Comparison of ENCODE assay signal across 19 cellular contexts in genomic region chrX:129845616-129846190, GRCh38. TPM values are rescaled to one million over a fixed set of nuclear protein-coding genes. Genes with fewer than 3 reads are reported as not detected.
A peak's percentile ranks its signal among the peaks of the same experiment; 100 is the strongest.
DNase-seq lines count a peak whose midpoint lies in the region; ATAC-seq, FAIRE-seq and TF ChIP-seq lines count a peak whose summit lies in the region.
"Had no signal": no experiment of that assay in that cellular context is flagged by ENCODE, and none has a peak within 500 bp of the region (broad histone marks: within the 10 kb centered on the region; RNA-seq: fewer than 3 reads in every experiment).

No MANE protein-coding gene starts in this region.

- H3K4me1 ChIP-seq in A549 (peaks cover 13% of the 10 kb centered on the region; the same call in 2 of the 3 replicates), K562 (replicated peaks in 1 of 2; ENCODE audit: control insufficient read depth in 2 of 2, insufficient read depth in 2 of 2, low read length in 2 of 2) (peaks cover 4 to 8% of the 10 kb centered on the region in 2 experiments; a peak in 4 of 5 replicates), SK-N-SH (ENCODE audit: control insufficient read depth in 1 of 2, insufficient read depth in 2 of 2, low read depth in 1 of 2, low read length in 1 of 2) (peaks cover 0 to under 1% of the 10 kb centered on the region in 2 experiments; a peak in 2 of 4 replicates), suprapubic skin (peaks cover 7% of the 10 kb centered on the region)
- H3K4me1 ChIP-seq: SJSA1 had no signal

- TF ChIP-seq RAD21 in A549 (conservative IDR thresholded peaks at IDR 0.05 in 1 of 2, IDR thresholded peaks at IDR 0.05 in 1 of 2) (no peak), K562 (CRISPR knock-in tag; conservative IDR thresholded peaks at IDR 0.05 in 1 of 2, IDR thresholded peaks at IDR 0.05 in 1 of 2) (no peak), SK-N-SH (IDR thresholded peaks at IDR 0.05; ENCODE audit: low read length) (no peak)

- H3K9me3 ChIP-seq in A549 (no peaks in the 10 kb centered on the region), K562 (replicated peaks; ENCODE audit: control insufficient read depth, insufficient read depth, low read depth, low read length) (no peaks in the 10 kb centered on the region), SK-N-SH (no peaks in the 10 kb centered on the region), suprapubic skin (no peaks in the 10 kb centered on the region)
- H3K9me3 ChIP-seq: SJSA1 had no signal

- TF ChIP-seq EP300 in A549 (IDR thresholded peaks at IDR 0.05) (no peak), K562 (IDR thresholded peaks at IDR 0.05; ENCODE audit: low read length) (no peak), SK-N-SH (IDR thresholded peaks at IDR 0.05; ENCODE audit: borderline replicate concordance in 1 of 2, low read depth in 1 of 2, low read length in 1 of 2) (no peak), suprapubic skin (IDR thresholded peaks at IDR 0.05) (no peak)

- POLR2A ChIA-PET in A549 (lab: Yijun Ruan, JAX), result interaction anchor here (0.6 kb wide), 1 partner anchor 60 kb away, joined by 3 read pairs; the partner anchor contains the start of gene UTP14A
- POLR2A ChIA-PET in K562 (lab: Yijun Ruan, JAX), result interaction anchor here (0.5 to 1.2 kb wide), 2 partner anchors 15 to 104 kb away, joined by 3 read pairs; no protein-coding TSS in a partner anchor
- POLR2A ChIA-PET in SK-N-SH (lab: Yijun Ruan, JAX), result no interaction called here

- H3K4me2 ChIP-seq in A549 (peak overlapping the region; percentile 32; the same call in 1 of the 3 replicates), K562 (ENCODE audit: insufficient read depth, low read length) (no peak overlapping the region), SK-N-SH (no peak overlapping the region)

- no peak overlapping the region for H2AFZ ChIP-seq in K562 (ENCODE audit: low read depth, low read length)
- no peak overlapping the region for H2AFZ ChIP-seq in SK-N-SH (ENCODE audit: low read depth)

- CTCF ChIA-PET in A549 (lab: Yijun Ruan, JAX) (interaction anchor here (1.1 to 2.5 kb wide), 2 partner anchors 12 to 22 kb away, joined by 4 to 7 read pairs; no protein-coding TSS in a partner anchor), K562 (lab: Yijun Ruan, JAX; ENCODE audit: low intra/inter-chr PET ratio) (no interaction called here), SK-N-SH (lab: Yijun Ruan, JAX) (interaction anchor here (1.0 kb wide), 1 partner anchor 22 kb away, joined by 3 read pairs; no protein-coding TSS in a partner anchor)

- in situ Hi-C loops in K562 (cut with MboI), result no loop called here

- peaks cover 6% of the 10 kb centered on the region for H3K9me3 Mint-ChIP-seq in neural crest cell
- no peaks in the 10 kb centered on the region for H3K9me3 Mint-ChIP-seq in chondrocyte (ENCODE audit: low read depth)
- H3K9me3 Mint-ChIP-seq: CD4-positive, alpha-beta memory T cell had no signal

- H3K27me3 ChIP-seq in K562 (ENCODE audit: control insufficient read depth in 2 of 2, insufficient read depth in 2 of 2, low read length in 2 of 2), result peaks cover 3 to 12% of the 10 kb centered on the region in 2 experiments; a peak in 3 of 5 replicates
- H3K27me3 ChIP-seq in SK-N-SH (ENCODE audit: insufficient read depth), result peaks cover 33% of the 10 kb centered on the region; the same call in 1 of the 2 replicates
- H3K27me3 ChIP-seq in suprapubic skin, result no peaks in the 10 kb centered on the region
- H3K27me3 ChIP-seq: SJSA1 had no signal

- H3K36me3 ChIP-seq in K562 (ENCODE audit: control insufficient read depth, insufficient read depth, low read length), result peaks cover 12% of the 10 kb centered on the region; the same call in 2 of the 3 replicates
- H3K36me3 ChIP-seq in SK-N-SH (replicated peaks in 1 of 2; ENCODE audit: control insufficient read depth in 1 of 2, insufficient read depth in 2 of 2, low read length in 1 of 2), result no peaks in the 10 kb centered on the region
- H3K36me3 ChIP-seq in suprapubic skin, result no peaks in the 10 kb centered on the region

- H3K4me3 ChIP-seq in A549 (no peak overlapping the region), K562 (no peak overlapping the region), SK-N-SH (ENCODE audit: low read depth in 2 of 2, low read length in 1 of 2) (no peak overlapping the region), suprapubic skin (no peak overlapping the region)
- H3K4me3 ChIP-seq: SJSA1 had no signal

- no peaks in the 10 kb centered on the region for H3K9me2 ChIP-seq in SK-N-SH

- ATAC-seq in A549 (no peak), K562 (no peak)
- no peak for ATAC-seq in stimulated activated naive CD8-positive, alpha-beta T cell treated with anti-CD3 and anti-CD28 coated beads, Interleukin-15, Interleukin-2, amounts not matched to agents 100 U/mL and 50 U/mL, for 24 hours

- 34% methylated on average over 4 of the region's 4 CpGs for WGBS in A549 (ENCODE audit: missing lambda C conversion rate)
- WGBS in K562 (ENCODE audit: insufficient coverage, low coverage, missing lambda C conversion rate), result 8% methylated on average over 4 of the region's 4 CpGs
- 19% methylated on average over 4 of the region's 4 CpGs for WGBS in SK-N-SH (ENCODE audit: low lambda C conversion rate)
- 56% methylated on average over 4 of the region's 4 CpGs for WGBS in suprapubic skin

- H3K27ac Mint-ChIP-seq in neural crest cell (ENCODE audit: unreplicated experiment) (no peak overlapping the region), chondrocyte (ENCODE audit: unreplicated experiment) (no peak overlapping the region)
- H3K27ac Mint-ChIP-seq: B cell; CD4-positive, alpha-beta memory T cell had no signal

- H3K27ac ChIP-seq in A549 (no peak overlapping the region), K562 (ENCODE audit: extremely low read depth, low read depth, low read length) (no peak overlapping the region), SK-N-SH (ENCODE audit: low read depth in 2 of 2, low read length in 1 of 2) (no peak overlapping the region), suprapubic skin (no peak overlapping the region)
- H3K27ac ChIP-seq: SJSA1 had no signal

- H3K79me2 ChIP-seq in K562 (ENCODE audit: control insufficient read depth, insufficient read depth, low read length) (peaks cover 18% of the 10 kb centered on the region), SK-N-SH (ENCODE audit: insufficient read depth) (no peaks in the 10 kb centered on the region)

- DNase-seq in A549 (ENCODE audit: low read depth in 1 of 2, low spot score in 1 of 2) (peak in 1 of 2 experiments; percentile 33), HT-29 (ENCODE audit: low spot score) (peak; percentile 82), K562 (ENCODE audit: extremely low read depth in 1 of 4, low spot score in 3 of 4) (no peak), neural crest cell (ENCODE audit: low read depth, low spot score) (no peak), SK-N-SH (no peak), suprapubic skin (ENCODE audit: low spot score in 2 of 2) (no peak), chondrocyte (ENCODE audit: low spot score) (no peak)
- DNase-seq in stimulated activated naive CD8-positive, alpha-beta T cell treated with anti-CD3 and anti-CD28 coated beads, Interleukin-15, Interleukin-2, amounts not matched to agents 100 U/mL and 50 U/mL, for 24 hours, result no peak
- DNase-seq: ACHN; CD4-positive, alpha-beta memory T cell; EL; NCI-H1105 treated with DMSO at 0.1 percent for 48 hours; NCI-H187 treated with DMSO at 0.1 percent for 48 hours; NCI-H2171; NCI-H510A; RPMI8226 had no signal

- peak overlapping the region; percentile 8 for H3K4me3 Mint-ChIP-seq in neural crest cell
- no peak overlapping the region for H3K4me3 Mint-ChIP-seq in chondrocyte (ENCODE audit: unreplicated experiment)
- H3K4me3 Mint-ChIP-seq: B cell had no signal

- H3K4me1 Mint-ChIP-seq in neural crest cell, result peaks cover 31% of the 10 kb centered on the region
- H3K4me1 Mint-ChIP-seq in chondrocyte (ENCODE audit: low read depth), result peaks cover 20% of the 10 kb centered on the region

- BruUV-seq in K562 (replicated peaks; lab: Mats Ljungman, UMichigan), result no TSS peak

- H3K36me3 Mint-ChIP-seq in neural crest cell (ENCODE audit: low read depth), result peaks cover 12% of the 10 kb centered on the region
- H3K36me3 Mint-ChIP-seq in chondrocyte (ENCODE audit: low read depth), result no peaks in the 10 kb centered on the region

- FAIRE-seq in A549 (lab: Jason Lieb, UNC) (peak; percentile 18), K562 (lab: Jason Lieb, UNC) (peak; percentile 11)
- FAIRE-seq: H1 had no signal

- no peaks in the 10 kb centered on the region for H3F3A ChIP-seq in SK-N-SH (replicated peaks; ENCODE audit: insufficient read depth)

- H4K20me1 ChIP-seq in K562 (replicated peaks; ENCODE audit: control insufficient read depth, insufficient read depth, low read length) (no peaks in the 10 kb centered on the region; the same call in 1 of the 2 replicates), SK-N-SH (ENCODE audit: insufficient read depth) (no peaks in the 10 kb centered on the region)

- H3K9me1 ChIP-seq in K562 (ENCODE audit: control insufficient read depth, insufficient read depth, low read length), result no peaks in the 10 kb centered on the region

- H3K27me3 Mint-ChIP-seq in neural crest cell (ENCODE audit: low read depth), result peaks cover 20% of the 10 kb centered on the region
- H3K27me3 Mint-ChIP-seq in chondrocyte (ENCODE audit: low read depth), result peaks cover 27% of the 10 kb centered on the region
- H3K27me3 Mint-ChIP-seq: B cell had no signal

- intact Hi-C loops in K562 (cut with micrococcal nuclease), result no loop called here

- TF ChIP-seq CTCF in A549 (IDR thresholded peaks at IDR 0.05) (no peak), K562 (IDR thresholded peaks at IDR 0.05 in 2 of 3, conservative IDR thresholded peaks at IDR 0.05 in 1 of 3; ENCODE audit: insufficient read depth in 2 of 3, low read depth in 1 of 3, low read length in 3 of 3) (no peak), neural crest cell (conservative IDR thresholded peaks at IDR 0.05) (no peak), SK-N-SH (IDR thresholded peaks at IDR 0.05) (no peak), suprapubic skin (IDR thresholded peaks at IDR 0.05) (no peak), chondrocyte (IDR thresholded peaks at IDR 0.05) (no peak)

- TF ChIP-seq POLR2A in A549 (IDR thresholded peaks at IDR 0.05; ENCODE audit: low read length), result no peak
- TF ChIP-seq POLR2A in K562 (conservative IDR thresholded peaks at IDR 0.05), result no peak
- TF ChIP-seq POLR2A in suprapubic skin (IDR thresholded peaks at IDR 0.05), result no peak

- no peak overlapping the region for H3K9ac ChIP-seq in K562 (ENCODE audit: insufficient read depth in 1 of 2, low read depth in 2 of 2, low read length in 2 of 2)
- H3K9ac ChIP-seq in SK-N-SH, result no peak overlapping the region

RNA-seq across cellular contexts. Expression of gene ZDHHC9, which starts 2.0 kb away (rescaled TPM):
- polyA plus RNA-seq in A549 (2011; rRNA removed), result 44.8 and 50.6 TPM in 2 replicates
- polyA plus RNA-seq in A549 (2012; cell fraction: cytosol; rRNA removed), result 13.2 and 16.7 TPM in 2 replicates
- polyA plus RNA-seq in A549 (2012; cell fraction: nucleus; rRNA removed), result 12.6 and 18.2 TPM in 2 replicates
- polyA plus RNA-seq in A549 (2017; fragmentation: RNase III; extraction: RNeasy Plus Mini Kit Qiagen cat#74134 plus additional on column Dnase treatment), result 18.8 to 20.4 TPM (median 20.2 TPM) in 3 replicates
- polyA minus RNA-seq in A549 (2011; rRNA and poly(A)+ RNA removed), result 41.2 and 52.5 TPM in 2 replicates
- total RNA-seq in HT-29 (2014; rRNA removed; shearing (Covaris generic)), result 38.6 and 46.7 TPM in 2 replicates
- total RNA-seq in K562 (2011; cell fraction: chromatin; rRNA removed; ENCODE audit: low replicate concordance), result 58.2 and 65.0 TPM in 2 replicates
- total RNA-seq in K562 (2011; cell fraction: nucleolus; rRNA removed), result 40.9 and 44.1 TPM in 2 replicates
- 73.5 and 116 TPM in 2 replicates for total RNA-seq in K562 (2011; cell fraction: nucleoplasm; rRNA removed)
- total RNA-seq in K562 (2014; rRNA removed), result 7.2 and 10.8 TPM in 2 replicates
- total RNA-seq in K562 (2014; rRNA removed; fragmentation: Illumina TruSeq; extraction: Trizol), result 9.3 and 10.5 TPM in 2 replicates
- 6.4 and 6.8 TPM in 2 replicates for total RNA-seq in K562 (2015; rRNA removed; fragmentation: Illumina TruSeq; extraction: Trizol)
- 16.9 and 18.8 TPM in 2 replicates for total RNA-seq in K562 (2021)
- polyA plus RNA-seq in K562 (2011; rRNA removed), result 13.1 and 18.9 TPM in 2 replicates
- 9.3 and 14.3 TPM in 2 replicates for polyA plus RNA-seq in K562 (2011; cell fraction: cytosol; rRNA removed)
- polyA plus RNA-seq in K562 (2011; cell fraction: nucleus; rRNA removed), result 20.4 and 22.9 TPM in 2 replicates
- 10.3 and 17.4 TPM in 2 replicates for polyA plus RNA-seq in K562 (2012)
- 17.8 and 22.4 TPM in 2 replicates for polyA plus RNA-seq in K562 (2014; fragmentation: Illumina TruSeq; extraction: Trizol)
- polyA plus RNA-seq in K562 (2014; fragmentation: Nextera tagmentation; extraction: Ambion mirVana), result 1 to 10 TPM; 7.2 to 7.3 TPM
- 8.0 and 9.1 TPM in 2 replicates for polyA plus RNA-seq in K562 (2014; rRNA removed)
- 22.8 and 24.8 TPM in 2 replicates for polyA minus RNA-seq in K562 (2011; rRNA and poly(A)+ RNA removed)
- 13.8 and 17.3 TPM in 2 replicates for polyA minus RNA-seq in K562 (2011; cell fraction: cytosol; rRNA and poly(A)+ RNA removed)
- polyA minus RNA-seq in K562 (2011; cell fraction: nucleus; rRNA and poly(A)+ RNA removed), result 14.1 and 22.1 TPM in 2 replicates
- total RNA-seq in neural crest cell, result 25.0 and 27.9 TPM in 2 replicates
- polyA plus RNA-seq in SK-N-SH (2012; rRNA removed), result 8.1 and 12.2 TPM in 2 replicates
- 9.0 and 9.8 TPM in 2 replicates for polyA plus RNA-seq in SK-N-SH (2012; cell fraction: cytosol; rRNA removed)
- polyA plus RNA-seq in SK-N-SH (2012; cell fraction: nucleus; rRNA removed), result 8.9 and 11.0 TPM in 2 replicates
- 10 to 100 TPM; 32.5 to 60.1 (median 41.6) TPM for total RNA-seq in suprapubic skin
- 41.4 to 46.0 TPM (median 45.4 TPM) in 3 replicates for total RNA-seq in chondrocyte
